ENCODE assay signal across 16 cellular contexts in the genomic region with DNA sequence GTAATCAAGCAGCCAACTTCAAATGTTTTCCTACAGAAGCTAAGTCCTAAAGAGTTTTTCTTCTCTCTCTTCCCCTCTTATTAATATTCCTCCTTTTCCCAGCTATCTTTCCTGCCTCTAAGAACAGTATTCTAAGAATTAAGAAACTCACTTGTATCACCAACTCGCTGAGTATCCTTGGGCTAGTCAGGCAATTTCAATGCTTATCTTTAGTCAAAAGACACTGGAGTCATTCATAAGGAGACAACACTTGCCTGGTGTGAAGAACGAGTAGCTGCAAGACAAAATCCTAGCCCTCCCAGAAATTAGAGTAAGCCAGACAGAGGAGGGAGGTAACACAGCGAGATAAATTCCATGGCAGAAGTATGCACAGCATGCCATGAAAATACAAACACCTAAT. TPM values are rescaled to one million over a fixed set of nuclear protein-coding genes. Genes with fewer than 3 reads are reported as not detected.
DNase-seq lines count a peak whose midpoint lies in the region; ATAC-seq and TF ChIP-seq lines count a peak whose summit lies in the region.
"Had no signal": no experiment of that assay in that cellular context is flagged by ENCODE, and none has a peak within 500 bp of the region (broad histone marks: within the 10 kb centered on the region; RNA-seq: fewer than 3 reads in every experiment).

No MANE protein-coding gene starts in this region.

- peaks cover 100% of the 10 kb centered on the region for H3K79me2 ChIP-seq in Loucy (ENCODE audit: insufficient read depth, low read length)

- H3K36me3 ChIP-seq in Loucy (ENCODE audit: insufficient read depth, low read length) (peaks cover 8% of the 10 kb centered on the region; the same call in 1 of the 2 replicates), esophagus muscularis mucosa (no peaks in the 10 kb centered on the region), BE2C (no peaks in the 10 kb centered on the region)
- H3K36me3 ChIP-seq: pancreas had no signal

- no peak overlapping the region for H3K9ac ChIP-seq in Loucy (ENCODE audit: low read depth, low read length, poor library complexity, severe bottlenecking)

- H3K4me3 ChIP-seq in Loucy (ENCODE audit: low read length, poor library complexity, severe bottlenecking) (peak overlapping the region; percentile 85), esophagus muscularis mucosa (no peak overlapping the region), BE2C (ENCODE audit: low read depth, low read length) (no peak overlapping the region)
- H3K4me3 ChIP-seq: pancreas had no signal

- 72% methylated on average over 3 of the region's 3 CpGs for WGBS in esophagus muscularis mucosa

- H2AFZ ChIP-seq in Loucy (ENCODE audit: low read length), result no peak overlapping the region

- TF ChIP-seq POLR2A in esophagus muscularis mucosa (IDR thresholded peaks at IDR 0.05; ENCODE audit: low read depth), result no peak

- peaks cover 79% of the 10 kb centered on the region for H3K4me1 Mint-ChIP-seq in CD4-positive, alpha-beta T cell (ENCODE audit: low read depth)
- peaks cover 43% of the 10 kb centered on the region for H3K4me1 Mint-ChIP-seq in progenitor cell of endocrine pancreas (ENCODE audit: low read depth)

- H3K4me3 Mint-ChIP-seq in CD4-positive, alpha-beta T cell, result peak overlapping the region; percentile 23
- H3K4me3 Mint-ChIP-seq in progenitor cell of endocrine pancreas (ENCODE audit: low read depth), result no peak overlapping the region
- H3K4me3 Mint-ChIP-seq: B cell; central memory CD8-positive, alpha-beta T cell; IgD-negative memory B cell had no signal

- H3K4me2 ChIP-seq in Loucy (ENCODE audit: low read depth, low read length, poor library complexity, severe bottlenecking), result peak overlapping the region; percentile 97

- CTCF ChIA-PET in CD4-positive, alpha-beta T cell (lab: Charles Lee), result interaction anchor here (1.1 kb wide), 1 partner anchor 8 kb away, joined by 3 read pairs; no protein-coding TSS in a partner anchor

- H3K4me1 ChIP-seq in Loucy (ENCODE audit: insufficient read depth, low read length, poor library complexity, severe bottlenecking), result peaks cover 66% of the 10 kb centered on the region
- H3K4me1 ChIP-seq in esophagus muscularis mucosa, result peaks cover 77 to 95% (median 94%) of the 10 kb centered on the region in 4 donors
- H3K4me1 ChIP-seq in BE2C, result no peaks in the 10 kb centered on the region; the same call in 1 of the 2 replicates

- no peak overlapping the region for H3K27ac ChIP-seq in CD4-positive, alpha-beta T cell (ENCODE audit: low read depth, low read length)
- H3K27ac ChIP-seq in esophagus muscularis mucosa (replicated peaks in 1 of 4), result peak overlapping the region; percentile 57 to 92 (median 76)
- H3K27ac ChIP-seq: pancreas had no signal

- H3K27me3 ChIP-seq in CD4-positive, alpha-beta T cell (ENCODE audit: control insufficient read depth, insufficient read depth, low read length), result no peaks in the 10 kb centered on the region
- no peaks in the 10 kb centered on the region for H3K27me3 ChIP-seq in Loucy (ENCODE audit: insufficient read depth, low read length, poor library complexity, severe bottlenecking)
- no peaks in the 10 kb centered on the region for H3K27me3 ChIP-seq in esophagus muscularis mucosa
- no peaks in the 10 kb centered on the region for H3K27me3 ChIP-seq in BE2C
- H3K27me3 ChIP-seq: pancreas had no signal

- POLR2A ChIA-PET in CD4-positive, alpha-beta T cell (lab: Charles Lee), result no interaction called here

- no peaks in the 10 kb centered on the region for H3K36me3 Mint-ChIP-seq in CD4-positive, alpha-beta T cell (ENCODE audit: low read depth)
- peaks cover 8% of the 10 kb centered on the region for H3K36me3 Mint-ChIP-seq in progenitor cell of endocrine pancreas (ENCODE audit: insufficient read depth)

- no peaks in the 10 kb centered on the region for H3K9me3 Mint-ChIP-seq in CD4-positive, alpha-beta T cell
- H3K9me3 Mint-ChIP-seq in progenitor cell of endocrine pancreas (ENCODE audit: low read depth), result peaks cover 3% of the 10 kb centered on the region
- H3K9me3 Mint-ChIP-seq: activated naive CD4-positive, alpha-beta T cell treated with anti-CD3 and anti-CD28 coated beads for 36 hours; central memory CD8-positive, alpha-beta T cell; IgD-negative memory B cell had no signal

- TF ChIP-seq EP300 in esophagus muscularis mucosa (IDR thresholded peaks at IDR 0.05), result no peak

- H4K20me1 ChIP-seq in Loucy (ENCODE audit: insufficient read depth, low read length, poor library complexity, severe bottlenecking), result peaks cover 99% of the 10 kb centered on the region

- intact Hi-C loops in CD4-positive, alpha-beta T cell (cut with DNase I, micrococcal nuclease), result no loop called here
- intact Hi-C loops in esophagus muscularis mucosa (cut with DNase I), result no loop called here

- no peaks in the 10 kb centered on the region for H3K9me2 ChIP-seq in Loucy (replicated peaks; ENCODE audit: low read depth, low read length)

- no peaks in the 10 kb centered on the region for H3K27me3 Mint-ChIP-seq in CD4-positive, alpha-beta T cell
- no peaks in the 10 kb centered on the region for H3K27me3 Mint-ChIP-seq in progenitor cell of endocrine pancreas
- H3K27me3 Mint-ChIP-seq: B cell; central memory CD8-positive, alpha-beta T cell; IgD-negative memory B cell had no signal

- no peaks in the 10 kb centered on the region for H3K9me3 ChIP-seq in CD4-positive, alpha-beta T cell (ENCODE audit: control insufficient read depth, low read length)
- H3K9me3 ChIP-seq in Loucy (ENCODE audit: insufficient read depth, low read depth, low read length) (no peaks in the 10 kb centered on the region), esophagus muscularis mucosa (no peaks in the 10 kb centered on the region), BE2C (no peaks in the 10 kb centered on the region)
- H3K9me3 ChIP-seq: pancreas had no signal

- ATAC-seq in CD4-positive, alpha-beta T cell (ENCODE audit: poor library complexity), result no peak
- ATAC-seq: left lobe of liver, pancreas had no signal

- no peaks in the 10 kb centered on the region for H3F3A ChIP-seq in Loucy (ENCODE audit: low read depth)

- no peak for DNase-seq in CD4-positive, alpha-beta T cell
- DNase-seq in esophagus muscularis mucosa (ENCODE audit: extremely low spot score) (no peak), progenitor cell of endocrine pancreas (ENCODE audit: low spot score, unreplicated experiment) (no peak), SHP77 (lab: John Stamatoyannopoulos, UW) (no peak), NCI-H510A (lab: John Stamatoyannopoulos, UW) (no peak), BE2C (no peak)
- no peak for DNase-seq in activated naive CD4-positive, alpha-beta T cell treated with Interleukin-2 at 50 U/mL for 16 hours
- DNase-seq: activated naive CD4-positive, alpha-beta T cell treated with anti-CD3 and anti-CD28 coated beads for 36 hours; DND-41; hippocampal formation; pancreas had no signal

- peak overlapping the region; percentile 81 for H3K27ac Mint-ChIP-seq in CD4-positive, alpha-beta T cell
- H3K27ac Mint-ChIP-seq in progenitor cell of endocrine pancreas, result peak overlapping the region; percentile 76
- H3K27ac Mint-ChIP-seq: activated naive CD4-positive, alpha-beta T cell treated with anti-CD3 and anti-CD28 coated beads for 36 hours; B cell had no signal

- no peak for TF ChIP-seq CTCF in CD4-positive, alpha-beta T cell (IDR thresholded peaks at IDR 0.05)
- no peak for TF ChIP-seq CTCF in Loucy (conservative IDR thresholded peaks at IDR 0.05; ENCODE audit: low read length)
- no peak for TF ChIP-seq CTCF in esophagus muscularis mucosa (IDR thresholded peaks at IDR 0.05)
- no peak for TF ChIP-seq CTCF in progenitor cell of endocrine pancreas (IDR thresholded peaks at IDR 0.05; ENCODE audit: unreplicated experiment)
- no peak for TF ChIP-seq CTCF in BE2C (IDR thresholded peaks at IDR 0.05; ENCODE audit: low read depth, low read length)

RNA-seq across cellular contexts. Expression of gene VGLL4, which starts 10.7 kb away (rescaled TPM):
- total RNA-seq in CD4-positive, alpha-beta T cell, result 10 to 100 TPM; 10.5 to 11.3 TPM
- total RNA-seq in esophagus muscularis mucosa (100 to 1,000 TPM in 1 of 4 donors, 10 to 100 TPM in 3; 51.5 to 222 (median 80.7) TPM), progenitor cell of endocrine pancreas (93.2 and 93.4 TPM in 2 replicates)
- 21.6 TPM for polyA plus RNA-seq in BE2C (2012; ENCODE audit: insufficient read depth, insufficient read length, low read depth)
